ENCODE assay signal across 35 cellular contexts in genomic region chr6:85547719-85548118, GRCh38.
"Had no signal": no experiment of that assay in that cellular context is flagged by ENCODE, and none has a peak within 500 bp of the region (broad histone marks: within the 10 kb centered on the region; RNA-seq: fewer than 3 reads in every experiment).

No MANE protein-coding gene starts in this region.

- FAIRE-seq: astrocyte, TTC549 had no signal

- ATAC-seq: activated CD4-positive, alpha-beta T cell treated with anti-CD3 and anti-CD28 coated beads for 36 hours; activated CD4-positive, CD25-positive, alpha-beta regulatory T cell treated with anti-CD3 and anti-CD28 coated beads, Interleukin-2, amount 50 U/mL, for 24 hours; activated CD8-positive, alpha-beta memory T cell treated with anti-CD3 and anti-CD28 coated beads, Interleukin-2, amount 10 ng/mL, durations not matched to agents 7 days and 5 days; activated CD8-positive, alpha-beta T cell treated with anti-CD3 and anti-CD28 coated beads, Interleukin-2, amount 10 ng/mL, durations not matched to agents 7 days and 5 days; activated naive CD4-positive, alpha-beta T cell treated with anti-CD3 and anti-CD28 coated beads, Interleukin-2, amount 50 U/mL, for 72 hours; body of pancreas; WTC11 had no signal

- H3K27me3 ChIP-seq: adrenal gland, body of pancreas, brain microvascular endothelial cell, breast epithelium had no signal

- H3K36me3 ChIP-seq: breast epithelium had no signal

- H3K9me3 ChIP-seq: adrenal gland, body of pancreas, breast epithelium had no signal

- H3K4me3 ChIP-seq: adrenal gland, body of pancreas, breast epithelium had no signal

- H3K4me1 ChIP-seq: adrenal gland, body of pancreas, breast epithelium had no signal

- DNase-seq: activated CD4-positive, alpha-beta memory T cell treated with anti-CD3 and anti-CD28 coated beads, Interleukin-2, amount 10 ng/mL, durations not matched to agents 7 days and 5 days; activated CD4-positive, alpha-beta T cell treated with anti-CD3 and anti-CD28 coated beads for 1 hour; activated CD4-positive, alpha-beta T cell treated with anti-CD3 and anti-CD28 coated beads for 36 hours; activated CD4-positive, alpha-beta T cell treated with anti-CD3 and anti-CD28 coated beads for 48 hours; activated CD4-positive, alpha-beta T cell treated with anti-CD3 and anti-CD28 coated beads, Interleukin-2, amount 10 ng/mL, durations not matched to agents 7 days and 5 days; activated CD4-positive, alpha-beta T cell treated with anti-CD3 and anti-CD28 coated beads, Interleukin-2, amount 50 U/mL, for 48 hours; activated CD4-positive, CD25-positive, alpha-beta regulatory T cell; activated CD8-positive, alpha-beta memory T cell treated with anti-CD3 and anti-CD28 coated beads for 24 hours; activated CD8-positive, alpha-beta memory T cell treated with anti-CD3 and anti-CD28 coated beads, Interleukin-2, amount 10 ng/mL, durations not matched to agents 7 days and 5 days; activated CD8-positive, alpha-beta memory T cell treated with anti-CD3 and anti-CD28 coated beads, Interleukin-2, amount 50 U/mL, for 48 hours; activated CD8-positive, alpha-beta T cell treated with anti-CD3 and anti-CD28 coated beads, Interleukin-2, amount 10 ng/mL, durations not matched to agents 7 days and 5 days; activated effector memory CD4-positive, alpha-beta T cell treated with anti-CD3 and anti-CD28 coated beads, Interleukin-2, amount 50 U/mL, for 16 hours; activated gamma-delta T cell treated with Interleukin-2 at 50 U/mL for 16 hours; activated naive CD4-positive, alpha-beta T cell; activated naive CD4-positive, alpha-beta T cell treated with anti-CD3 and anti-CD28 coated beads for 36 hours; activated naive CD4-positive, alpha-beta T cell treated with anti-CD3 and anti-CD28 coated beads, Interleukin-2, amount 50 U/mL, for 16 hours; activated naive CD8-positive, alpha-beta T cell treated with anti-CD3 and anti-CD28 coated beads for 36 hours; activated T-cell treated with anti-CD3 and anti-CD28 coated beads, Interleukin-2, amount 50 U/mL, for 24 hours; activated T-cell treated with anti-CD3 and anti-CD28 coated beads, Interleukin-2, amount 50 U/mL, for 48 hours; adrenal gland; amniotic stem cell; aorta; body of pancreas; brain microvascular endothelial cell; central memory CD4-positive, alpha-beta T cell; T-helper 1 cell; T-helper 2 cell; T-helper 9 cell; WERI-Rb-1 had no signal

- H3K27ac ChIP-seq: adrenal gland, body of pancreas, brain microvascular endothelial cell, breast epithelium, WERI-Rb-1 had no signal
